In genomic region chr10:95208702-95209391, GRCh38 we compare ENCODE assay signal across 7 cellular contexts. TPM values are rescaled to one million over a fixed set of nuclear protein-coding genes. Genes with fewer than 3 reads are reported as not detected.
DNase-seq lines count a peak whose midpoint lies in the region; TF ChIP-seq lines count a peak whose summit lies in the region.

No MANE protein-coding gene starts in this region.

- H3K4me3 ChIP-seq in KMS-11 (IDR thresholded peaks at IDR 0.05; ENCODE audit: insufficient read depth, low read depth, low read length) = no peak overlapping the region
- H3K4me3 ChIP-seq in colonic mucosa = no peak overlapping the region

- H3K4me3 Mint-ChIP-seq in nephron progenitor cell = no peak overlapping the region

- H4K20me1 ChIP-seq in KMS-11 (ENCODE audit: insufficient read depth) = no peaks in the 10 kb centered on the region

- TF ChIP-seq CTCF in KMS-11 (conservative IDR thresholded peaks at IDR 0.05; ENCODE audit: low read depth, low read length) (peak; percentile 37; the same call in 1 of the 2 replicates), colonic mucosa (IDR thresholded peaks at IDR 0.05) (peak; percentile 17), nephron progenitor cell (IDR thresholded peaks at IDR 0.05) (peak; percentile 21)

- peaks cover 10% of the 10 kb centered on the region for H3K36me3 Mint-ChIP-seq in nephron progenitor cell (ENCODE audit: low read depth)

- intact Hi-C loops in colonic mucosa (cut with DNase I) = no loop called here

- DNase-seq in EH (ENCODE audit: low read depth) (peak; percentile 22), colonic mucosa (no peak), nephron progenitor cell (no peak), HUDEP-2 (lab: John Stamatoyannopoulos, UW; ENCODE audit: unreplicated experiment in 76 of 76) (no peak), superior temporal gyrus (ENCODE audit: extremely low spot score) (no peak)
- no peak for DNase-seq in activated CD4-positive, alpha-beta T cell treated with anti-CD3 and anti-CD28 coated beads, Interleukin-2, amount 50 U/mL, for 48 hours

- no peaks in the 10 kb centered on the region for H3K36me3 ChIP-seq in KMS-11 (ENCODE audit: insufficient read depth)
- H3K36me3 ChIP-seq in colonic mucosa = no peaks in the 10 kb centered on the region

- no peaks in the 10 kb centered on the region for H3K4me1 Mint-ChIP-seq in nephron progenitor cell

- no peaks in the 10 kb centered on the region for H3K9me3 Mint-ChIP-seq in nephron progenitor cell

- no peak overlapping the region for H3K9ac ChIP-seq in KMS-11
- H3K9ac ChIP-seq in colonic mucosa (ENCODE audit: low read depth in 2 of 2, low read length in 2 of 2) = no peak overlapping the region

- H2AFZ ChIP-seq in KMS-11 (ENCODE audit: low read depth) = no peak overlapping the region

- no peaks in the 10 kb centered on the region for H3K9me3 ChIP-seq in colonic mucosa

- no peak overlapping the region for H3K4me2 ChIP-seq in KMS-11

- peak overlapping the region; percentile 43 for H3K27ac Mint-ChIP-seq in nephron progenitor cell

- H3K27me3 ChIP-seq in KMS-11 (ENCODE audit: insufficient read depth, low read depth) (no peaks in the 10 kb centered on the region), colonic mucosa (no peaks in the 10 kb centered on the region)

- no peaks in the 10 kb centered on the region for H3K27me3 Mint-ChIP-seq in nephron progenitor cell (ENCODE audit: low read depth, poor library complexity)

- H3K27ac ChIP-seq in KMS-11 (no peak overlapping the region), colonic mucosa (no peak overlapping the region)

- H3K4me1 ChIP-seq in KMS-11 (ENCODE audit: low read depth, poor library complexity, severe bottlenecking) (no peaks in the 10 kb centered on the region), colonic mucosa (no peaks in the 10 kb centered on the region)

- H3K79me2 ChIP-seq in KMS-11 (ENCODE audit: insufficient read depth, low read depth) = no peaks in the 10 kb centered on the region

RNA-seq across cellular contexts. Expression of gene ACSM6, which starts 14.8 kb away (rescaled TPM):
- not detected for total RNA-seq in colonic mucosa
